Comparison of ENCODE assay signal across 17 cellular contexts in the genomic region with DNA sequence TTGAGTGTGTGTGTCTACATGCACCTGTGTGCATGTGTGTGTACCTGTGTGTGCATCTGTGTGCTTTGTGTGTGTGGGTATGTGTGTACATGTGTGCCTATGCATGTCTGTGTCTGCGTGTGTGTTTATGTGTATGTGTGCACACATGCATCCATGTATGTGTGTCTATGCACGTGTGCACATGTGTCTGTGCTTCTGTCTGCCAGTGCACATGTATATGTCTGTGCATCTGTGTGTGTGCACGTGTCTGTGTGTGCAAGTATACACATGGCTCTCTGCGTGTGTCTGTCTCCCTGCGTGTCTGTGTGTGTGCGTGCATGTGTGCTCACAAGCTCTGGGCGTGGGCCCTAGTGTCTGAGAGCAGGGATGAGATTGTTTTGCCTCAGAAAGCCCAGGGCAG.
DNase-seq lines count a peak whose midpoint lies in the region; ATAC-seq, FAIRE-seq and TF ChIP-seq lines count a peak whose summit lies in the region.
"Had no signal": no experiment of that assay in that cellular context is flagged by ENCODE, and none has a peak within 500 bp of the region (broad histone marks: within the 10 kb centered on the region; RNA-seq: fewer than 3 reads in every experiment).

No MANE protein-coding gene starts in this region.

- no peak overlapping the region for H3K23ac ChIP-seq in IMR-90 (ENCODE audit: low read depth, low read length)

- H3K4me3 Mint-ChIP-seq in natural killer cell treated with Interleukin-12 subunit alpha and Interleukin-12 subunit beta and Interleukin-15 and Interleukin-18, amount 100 ng/mL, for 72 hours: no peak overlapping the region
- H3K4me3 Mint-ChIP-seq in natural killer cell (no peak overlapping the region), glutamatergic neuron (ENCODE audit: unreplicated experiment) (no peak overlapping the region)
- H3K4me3 Mint-ChIP-seq: CD8-positive, alpha-beta T cell had no signal

- H3K4me2 ChIP-seq in IMR-90 (ENCODE audit: low read depth, low read length): no peak overlapping the region
- H3K4me2 ChIP-seq: PC-9 had no signal

- no peak overlapping the region for H2AK9ac ChIP-seq in IMR-90 (replicated peaks; ENCODE audit: low read depth, low read length, poor library complexity)

- no peak overlapping the region for H3K4ac ChIP-seq in IMR-90 (ENCODE audit: low read depth, low read length)

- no peak overlapping the region for H2AK5ac ChIP-seq in IMR-90 (ENCODE audit: low read depth, low read length)

- CTCF ChIA-PET in IMR-90 (lab: Yijun Ruan, JAX): interaction anchor here (0.9 to 3.0 kb wide), 3 partner anchors 10 to 187 kb away, joined by 3 to 32 read pairs (median 10); partner anchors contain the start of gene MGAT5B

- no peak overlapping the region for H3K56ac ChIP-seq in IMR-90 (ENCODE audit: extremely low read depth, insufficient read depth, low read length)

- H3K27me3 Mint-ChIP-seq in natural killer cell treated with Interleukin-12 subunit alpha and Interleukin-12 subunit beta and Interleukin-15 and Interleukin-18, amount 100 ng/mL, for 72 hours: peaks cover 0 to 8% of the 10 kb centered on the region in 2 donors
- H3K27me3 Mint-ChIP-seq in natural killer cell (ENCODE audit: low read depth in 2 of 2) (peaks cover 0 to 11% of the 10 kb centered on the region in 2 donors), glutamatergic neuron (ENCODE audit: unreplicated experiment) (peaks cover 1% of the 10 kb centered on the region)

- H2AFZ ChIP-seq in IMR-90 (replicated peaks; ENCODE audit: low read length, poor library complexity): peak overlapping the region; percentile 33
- H2AFZ ChIP-seq: PC-9 had no signal

- H3K9me1 ChIP-seq in IMR-90 (ENCODE audit: insufficient read depth, low read length): no peaks in the 10 kb centered on the region

- H4K91ac ChIP-seq in IMR-90 (ENCODE audit: insufficient read depth, low read depth, low read length): no peak overlapping the region

- H3K9me3 ChIP-seq in IMR-90 (ENCODE audit: control insufficient read depth, insufficient read depth, low read length): no peaks in the 10 kb centered on the region
- H3K9me3 ChIP-seq: Caco-2, SJCRH30 had no signal

- POLR2A ChIA-PET in IMR-90 (lab: Charles Lee; ENCODE audit: unreplicated experiment): no interaction called here

- no peak for TF ChIP-seq CTCF in natural killer cell (IDR thresholded peaks at IDR 0.05)
- TF ChIP-seq CTCF in IMR-90 (conservative IDR thresholded peaks at IDR 0.05; ENCODE audit: low read depth, low read length): no peak
- no peak for TF ChIP-seq CTCF in glutamatergic neuron (IDR thresholded peaks at IDR 0.05; ENCODE audit: partially characterized antibody, unreplicated experiment)

- no peaks in the 10 kb centered on the region for H3K79me1 ChIP-seq in IMR-90 (ENCODE audit: low read depth in 1 of 2, low read length in 2 of 2)

- no peak overlapping the region for H3K4me3 ChIP-seq in IMR-90 (ENCODE audit: insufficient read depth, low read depth, low read length)
- H3K4me3 ChIP-seq: PC-9, SJCRH30 had no signal

- WGBS in IMR-90 (ENCODE audit: extremely low coverage in 2 of 2, insufficient read length in 1 of 2), 2 experiments: 52% methylated on average over 2 of the region's 7 CpGs; no CpG with 5 or more reads in 1 of the 2 experiments

- no peak overlapping the region for H4K8ac ChIP-seq in IMR-90 (ENCODE audit: low read depth in 2 of 2, low read length in 2 of 2)

- H3K27ac Mint-ChIP-seq in natural killer cell treated with Interleukin-12 subunit alpha and Interleukin-12 subunit beta and Interleukin-15 and Interleukin-18, amount 100 ng/mL, for 72 hours: no peak overlapping the region
- no peak overlapping the region for H3K27ac Mint-ChIP-seq in natural killer cell
- peak overlapping the region; percentile 10 for H3K27ac Mint-ChIP-seq in glutamatergic neuron (ENCODE audit: unreplicated experiment)
- H3K27ac Mint-ChIP-seq: CD8-positive, alpha-beta T cell had no signal

- no peaks in the 10 kb centered on the region for H3K4me1 ChIP-seq in IMR-90 (ENCODE audit: control insufficient read depth, insufficient read depth, low read length)
- H3K4me1 ChIP-seq: Caco-2, SJCRH30 had no signal

- no peak overlapping the region for H3K9ac ChIP-seq in IMR-90 (ENCODE audit: low read depth, low read length)

- dilution Hi-C loops in IMR-90 (cut with HindIII; ENCODE audit: low sequenced_read_pairs, unreplicated experiment): no loop called here

- H4K20me1 ChIP-seq in IMR-90 (ENCODE audit: insufficient read depth, low read length): no peaks in the 10 kb centered on the region

- no peak overlapping the region for H2BK15ac ChIP-seq in IMR-90 (ENCODE audit: low read depth, low read length)

- in situ Hi-C loops in IMR-90 (cut with MboI; ENCODE audit: low sequenced_read_pairs): no loop called here

- H3K14ac ChIP-seq in IMR-90 (replicated peaks; ENCODE audit: low read depth, low read length): no peak overlapping the region

- H3K18ac ChIP-seq in IMR-90 (ENCODE audit: low read depth, low read length): no peak overlapping the region

- no peaks in the 10 kb centered on the region for H3K36me3 Mint-ChIP-seq in natural killer cell treated with Interleukin-12 subunit alpha and Interleukin-12 subunit beta and Interleukin-15 and Interleukin-18, amount 100 ng/mL, for 72 hours
- H3K36me3 Mint-ChIP-seq in natural killer cell: no peaks in the 10 kb centered on the region
- H3K36me3 Mint-ChIP-seq in glutamatergic neuron (ENCODE audit: unreplicated experiment): no peaks in the 10 kb centered on the region
- H3K36me3 Mint-ChIP-seq: CD8-positive, alpha-beta T cell had no signal

- TF ChIP-seq RAD21 in IMR-90 (IDR thresholded peaks at IDR 0.05; ENCODE audit: low read length): no peak

- H3K9me3 Mint-ChIP-seq in natural killer cell treated with Interleukin-12 subunit alpha and Interleukin-12 subunit beta and Interleukin-15 and Interleukin-18, amount 100 ng/mL, for 72 hours: no peaks in the 10 kb centered on the region
- H3K9me3 Mint-ChIP-seq in natural killer cell: no peaks in the 10 kb centered on the region
- H3K9me3 Mint-ChIP-seq in glutamatergic neuron (ENCODE audit: unreplicated experiment): peaks cover 4% of the 10 kb centered on the region
- H3K9me3 Mint-ChIP-seq: CD8-positive, alpha-beta T cell had no signal

- FAIRE-seq in urothelium cell line (lab: Jason Lieb, UNC): peak; percentile 99

- H4K5ac ChIP-seq in IMR-90 (ENCODE audit: low read depth, low read length): no peak overlapping the region

- no peak overlapping the region for H2BK120ac ChIP-seq in IMR-90 (ENCODE audit: low read depth, low read length)

- BruUV-seq in IMR-90 (replicated peaks; lab: Mats Ljungman, UMichigan): no TSS peak

- peak; percentile 15 for DNase-seq in natural killer cell treated with Interleukin-12 subunit alpha and Interleukin-12 subunit beta and Interleukin-15 and Interleukin-18, amount 100 ng/mL, for 72 hours (ENCODE audit: low spot score)
- DNase-seq in natural killer cell (no peak), IMR-90 (no peak), glutamatergic neuron (no peak), urothelium cell line (ENCODE audit: low spot score) (no peak), sciatic nerve (ENCODE audit: low spot score) (no peak), NCI-H524 (lab: John Stamatoyannopoulos, UW) (no peak)
- no peak for DNase-seq in activated naive CD4-positive, alpha-beta T cell treated with Interleukin-2 at 50 U/mL for 16 hours
- DNase-seq: EL, GF-D8, MV-4-11, NCI-H524 treated with DMSO at 0.1 percent for 48 hours had no signal

- no peak for ATAC-seq in natural killer cell treated with Interleukin-12 subunit alpha and Interleukin-12 subunit beta and Interleukin-15 and Interleukin-18, amount 100 ng/mL, for 72 hours
- ATAC-seq in natural killer cell (no peak), IMR-90 (ENCODE audit: low read depth) (no peak), sciatic nerve (no peak)

- H3K27ac ChIP-seq in IMR-90 (ENCODE audit: insufficient read depth, low read length): no peak overlapping the region
- H3K27ac ChIP-seq: C4-2B, PC-9, SJCRH30 had no signal

- H3K27me3 ChIP-seq in IMR-90 (ENCODE audit: control insufficient read depth, insufficient read depth, low read length): peaks cover 52% of the 10 kb centered on the region

- intact Hi-C loops in natural killer cell (cut with micrococcal nuclease): no loop called here
- intact Hi-C loops in IMR-90 (cut with micrococcal nuclease): loop anchor here (5.0 kb wide), 2 partner anchors 43 to 318 kb away; partner anchors contain the start of genes MFSD11 and SRSF2
- intact Hi-C loops in sciatic nerve (cut with DNase I): no loop called here

- no peak overlapping the region for H2BK5ac ChIP-seq in IMR-90 (ENCODE audit: low read depth, low read length, poor library complexity, severe bottlenecking)

- peaks cover 3 to 5% of the 10 kb centered on the region in 2 donors for H3K4me1 Mint-ChIP-seq in natural killer cell treated with Interleukin-12 subunit alpha and Interleukin-12 subunit beta and Interleukin-15 and Interleukin-18, amount 100 ng/mL, for 72 hours (ENCODE audit: low read depth in 2 of 2)
- H3K4me1 Mint-ChIP-seq in natural killer cell (peaks cover 5% of the 10 kb centered on the region in 2 donors), glutamatergic neuron (ENCODE audit: low read depth, unreplicated experiment) (peaks cover 8% of the 10 kb centered on the region)

- no peak overlapping the region for H2BK20ac ChIP-seq in IMR-90 (ENCODE audit: low read depth, low read length)

- no peak for TF ChIP-seq POLR2A in IMR-90 (IDR thresholded peaks at IDR 0.05; ENCODE audit: low read depth, low read length)

- no peaks in the 10 kb centered on the region for H3K36me3 ChIP-seq in IMR-90 (ENCODE audit: control insufficient read depth, insufficient read depth, low read length)
- H3K36me3 ChIP-seq: SJCRH30 had no signal

TF ChIP-seq in IMR-90, 13 proteins besides CTCF, POLR2A, EP300 and RAD21:
- TF ChIP-seq CEBPB (IDR thresholded peaks at IDR 0.05; ENCODE audit: low read depth, low read length) (no peak), USF2 (IDR thresholded peaks at IDR 0.05; ENCODE audit: low read depth, low read length) (no peak), RCOR1 (IDR thresholded peaks at IDR 0.05; ENCODE audit: insufficient replicate concordance, low read length) (no peak), MAFK (IDR thresholded peaks at IDR 0.05; ENCODE audit: low read depth, low read length) (no peak)
